ENCODE assay signal across 9 cellular contexts in the genomic region with DNA sequence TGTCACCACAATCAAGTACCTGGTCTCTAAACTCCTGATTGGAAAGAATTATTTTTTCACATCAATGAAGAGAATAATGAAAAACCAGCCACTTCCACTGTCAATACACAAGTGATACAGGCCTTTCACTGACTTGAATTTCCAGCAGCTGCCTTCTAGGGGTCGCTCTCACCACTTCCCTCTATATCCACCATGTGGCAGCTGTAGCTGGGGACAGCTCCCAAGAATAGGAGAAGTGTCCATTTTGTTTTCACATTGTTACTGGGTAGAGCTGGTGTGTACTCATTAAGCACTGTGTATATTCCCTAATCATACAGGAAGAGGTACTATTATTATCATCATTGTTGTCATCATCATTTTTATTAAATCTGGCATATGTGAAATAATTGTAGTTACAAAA.
DNase-seq lines count a peak whose midpoint lies in the region; ATAC-seq and TF ChIP-seq lines count a peak whose summit lies in the region.
"Had no signal": no experiment of that assay in that cellular context is flagged by ENCODE, and none has a peak within 500 bp of the region (broad histone marks: within the 10 kb centered on the region; RNA-seq: fewer than 3 reads in every experiment).

No MANE protein-coding gene starts in this region.

- no peaks in the 10 kb centered on the region for H3K36me3 Mint-ChIP-seq in activated naive CD4-positive, alpha-beta T cell treated with anti-CD3 and anti-CD28 coated beads, Interleukin-2, amount 50 U/mL, for 72 hours

- no peak overlapping the region for H3K27ac Mint-ChIP-seq in activated naive CD4-positive, alpha-beta T cell treated with anti-CD3 and anti-CD28 coated beads, Interleukin-2, amount 50 U/mL, for 72 hours

- BruUV-seq in PC-9 (replicated peaks; lab: Mats Ljungman, UMichigan) = no TSS peak

- intact Hi-C loops in PC-9 (cut with micrococcal nuclease; ENCODE audit: unreplicated experiment) (no loop called here), lower leg skin (cut with DNase I; ENCODE audit: low total_unique reads) (no loop called here)

- H3K9me3 ChIP-seq in PC-9 (ENCODE audit: insufficient read depth, low read depth) (no peaks in the 10 kb centered on the region), gastroesophageal sphincter (no peaks in the 10 kb centered on the region)

- no peaks in the 10 kb centered on the region for H3K79me2 ChIP-seq in PC-9 (ENCODE audit: low read depth)

- H3K27me3 ChIP-seq in PC-9 (ENCODE audit: insufficient read depth, low read depth) (no peaks in the 10 kb centered on the region), gastroesophageal sphincter (no peaks in the 10 kb centered on the region)

- no peak overlapping the region for H3K27ac ChIP-seq in PC-9
- H3K27ac ChIP-seq in gastroesophageal sphincter = no peak overlapping the region

- H3K4me3 ChIP-seq in PC-9 = no peak overlapping the region
- no peak overlapping the region for H3K4me3 ChIP-seq in lower leg skin (ENCODE audit: low read depth, poor library complexity, severe bottlenecking)
- no peak overlapping the region for H3K4me3 ChIP-seq in gastroesophageal sphincter

- H3K4me2 ChIP-seq in PC-9 = no peak overlapping the region

- no peaks in the 10 kb centered on the region; the same call in 1 of the 2 replicates for H3K9me2 ChIP-seq in PC-9 (ENCODE audit: insufficient read depth)

- H2AFZ ChIP-seq in PC-9 = no peak overlapping the region

- no peak for ATAC-seq in activated naive CD4-positive, alpha-beta T cell treated with anti-CD3 and anti-CD28 coated beads, Interleukin-2, amount 50 U/mL, for 72 hours
- no peak for ATAC-seq in HG03095 (IDR thresholded peaks at IDR 0.05; ENCODE audit: unreplicated experiment)
- ATAC-seq in gastroesophageal sphincter = no peak

- peak; percentile 55 for DNase-seq in COR-L47 (lab: John Stamatoyannopoulos, UW)
- DNase-seq in MV-4-11 (lab: John Stamatoyannopoulos, UW) = peak; percentile 82
- no peak for DNase-seq in PC-9
- DNase-seq in islet precursor cell = peak; percentile 79
- DNase-seq in lower leg skin (ENCODE audit: low spot score in 2 of 2) = no peak
- DNase-seq in activated naive CD4-positive, alpha-beta T cell treated with anti-CD3 and anti-CD28 coated beads, Interleukin-2, amount 50 U/mL, for 72 hours (ENCODE audit: low spot score in 2 of 2) = no peak
- DNase-seq: DMS79 had no signal

- H3K4me1 ChIP-seq in PC-9 (replicated peaks; ENCODE audit: insufficient read depth) = peaks cover 20% of the 10 kb centered on the region
- H3K4me1 ChIP-seq in gastroesophageal sphincter = no peaks in the 10 kb centered on the region

- TF ChIP-seq EP300 in gastroesophageal sphincter (IDR thresholded peaks at IDR 0.05) = no peak

- no peak for TF ChIP-seq POLR2A in lower leg skin (IDR thresholded peaks at IDR 0.05)
- TF ChIP-seq POLR2A in gastroesophageal sphincter (IDR thresholded peaks at IDR 0.05) = no peak

- WGBS in lower leg skin, 2 donors = 27 to 43% methylated on average over 1 of the region's 1 CpG
- WGBS in gastroesophageal sphincter (ENCODE audit: low coverage in 1 of 2), 2 donors = 20 to 29% methylated on average over 1 of the region's 1 CpG

- H3K9me3 Mint-ChIP-seq in activated naive CD4-positive, alpha-beta T cell treated with anti-CD3 and anti-CD28 coated beads, Interleukin-2, amount 50 U/mL, for 72 hours = peaks cover 5 to 9% of the 10 kb centered on the region in 2 donors

- H3F3A ChIP-seq in PC-9 (ENCODE audit: insufficient read depth, low read depth) = peaks cover 10% of the 10 kb centered on the region; the same call in 1 of the 2 replicates

- CTCF ChIA-PET in PC-9 (lab: Charles Lee) = no interaction called here

- H3K36me3 ChIP-seq in PC-9 (ENCODE audit: low read depth) (no peaks in the 10 kb centered on the region), gastroesophageal sphincter (no peaks in the 10 kb centered on the region)

- POLR2A ChIA-PET in PC-9 (lab: Charles Lee; ENCODE audit: unreplicated experiment) = no interaction called here

- H4K20me1 ChIP-seq in PC-9 (ENCODE audit: insufficient read depth) = no peaks in the 10 kb centered on the region

- TF ChIP-seq CTCF in PC-9 (conservative IDR thresholded peaks at IDR 0.05) = peak; percentile 51
- no peak for TF ChIP-seq CTCF in lower leg skin (IDR thresholded peaks at IDR 0.05)
- peak in 1 of 4 experiments; percentile 6 for TF ChIP-seq CTCF in gastroesophageal sphincter (IDR thresholded peaks at IDR 0.05)

Comparison
In these comparisons a context has a peak if more than half of its experiments do, and no peak if none do; other contexts are left out.
1. DNase-seq: peak in COR-L47 (single experiment), MV-4-11 (single experiment) and islet precursor cell (single experiment); none in PC-9 (0 of 2), lower leg skin (0 of 2) and activated naive CD4-positive, alpha-beta T cell treated with anti-CD3 and anti-CD28 coated beads, Interleukin-2, amount 50 U/mL, for 72 hours (0 of 2).